In the genomic region with DNA sequence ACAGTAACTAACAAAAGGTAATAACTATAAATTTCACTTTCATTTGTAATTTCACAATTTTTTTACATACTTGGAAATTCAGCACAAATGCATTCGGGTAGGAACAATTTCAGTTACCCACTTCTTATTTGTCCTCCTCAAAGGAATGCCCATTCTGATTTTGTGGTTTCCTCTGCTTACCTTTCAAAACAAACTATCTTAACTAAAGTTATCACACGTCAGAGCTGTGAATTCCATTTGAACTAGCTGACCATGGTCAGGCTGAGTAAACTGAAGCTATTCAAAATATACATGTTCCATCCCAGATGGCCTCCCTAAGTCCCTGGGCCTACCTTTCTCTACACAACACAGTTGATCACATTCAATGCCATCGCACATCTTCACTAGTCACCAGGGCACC, we compare ENCODE assay signal across 27 cellular contexts. TPM values are rescaled to one million over a fixed set of nuclear protein-coding genes. Genes with fewer than 3 reads are reported as not detected.
"Had no signal": no experiment of that assay in that cellular context is flagged by ENCODE, and none has a peak within 500 bp of the region (broad histone marks: within the 10 kb centered on the region; RNA-seq: fewer than 3 reads in every experiment).

No MANE protein-coding gene starts in this region.

- DNase-seq: effector memory CD8-positive, alpha-beta T cell; gastrocnemius medialis; heart right ventricle; hypothalamus; islet precursor cell; mammary epithelial cell; occipital lobe; pancreas; right cardiac atrium; small intestine; stimulated activated CD4-positive, alpha-beta T cell treated with anti-CD3 and anti-CD28 coated beads, Interleukin-12 subunit alpha, Interleukin-12 subunit beta, amount 100 ng/mL, for 4 hours; stimulated activated naive CD4-positive, alpha-beta T cell; stomach; substantia nigra; trophoblast cell had no signal

- ATAC-seq: effector memory CD8-positive, alpha-beta T cell; gastrocnemius medialis; heart right ventricle; left lobe of liver; natural killer cell treated with Interleukin-12 subunit alpha and Interleukin-12 subunit beta and Interleukin-15 and Interleukin-18, amount 100 ng/mL, for 72 hours; pancreas; right cardiac atrium had no signal

- H3K4me1 ChIP-seq: pancreas had no signal

- H3K36me3 ChIP-seq: gastrocnemius medialis, pancreas, thoracic aorta had no signal

- H3K27ac ChIP-seq: epithelial cell of prostate, esophagus muscularis mucosa, gastrocnemius medialis, heart right ventricle, pancreas, stomach, thoracic aorta had no signal

- H3K9me3 ChIP-seq: esophagus muscularis mucosa, gastrocnemius medialis, heart right ventricle, pancreas, stomach, thoracic aorta had no signal

- H3K4me3 ChIP-seq: esophagus muscularis mucosa, gastrocnemius medialis, heart right ventricle, pancreas, stomach, thoracic aorta had no signal

- H3K27me3 ChIP-seq: pancreas had no signal

RNA-seq across cellular contexts. Expression of a gene that starts 58.1 kb away (rescaled TPM):
- total RNA-seq: esophagus muscularis mucosa; fibroblast of villous mesenchyme; gastrocnemius medialis; heart right ventricle; left lobe of liver; lower leg skin; mammary epithelial cell; mesothelial cell of epicardium; mucosa of gallbladder; myocyte; natural killer cell treated with Interleukin-12 subunit alpha and Interleukin-12 subunit beta and Interleukin-15 and Interleukin-18, amount 100 ng/mL, for 72 hours; occipital lobe; pancreas; progenitor cell of endocrine pancreas; right cardiac atrium; stomach; thoracic aorta; urinary bladder had no signal
